Comparison of ENCODE assay signal across 5 cellular contexts in genomic region chr16:10776913-10777312, GRCh38. TPM values are rescaled to one million over a fixed set of nuclear protein-coding genes. Genes with fewer than 3 reads are reported as not detected.
"Had no signal": no experiment of that assay in that cellular context is flagged by ENCODE, and none has a peak within 500 bp of the region (broad histone marks: within the 10 kb centered on the region; RNA-seq: fewer than 3 reads in every experiment).

No MANE protein-coding gene starts in this region.

RNA-seq across cellular contexts. Expression of gene TVP23A, which starts 41.7 kb away (rescaled TPM):
- total RNA-seq: GM23248, H4, HepG2, HFFc6, HT1080 had no signal
- polyA plus RNA-seq: HepG2 had no signal
